Comparison of ENCODE assay signal across 10 cellular contexts in the genomic region with DNA sequence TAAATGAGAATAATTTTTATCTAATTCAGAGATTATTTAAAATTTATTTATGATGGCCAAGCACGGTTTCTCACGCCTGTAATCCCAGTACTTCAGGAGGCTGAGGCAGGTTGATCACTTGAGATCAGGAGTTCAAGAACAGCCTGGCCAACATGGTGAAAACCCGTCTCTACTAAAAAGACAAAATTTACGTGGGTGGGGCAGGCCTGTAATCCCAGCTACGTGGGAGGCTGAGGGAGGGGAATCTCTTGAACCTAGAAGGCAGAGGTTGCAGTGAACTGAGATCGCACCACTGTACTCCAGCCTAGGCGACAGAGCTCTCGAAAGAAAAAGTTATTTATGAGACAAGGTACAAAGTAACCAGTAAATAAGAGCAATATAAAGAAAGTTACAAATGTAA.
"Had no signal": no experiment of that assay in that cellular context is flagged by ENCODE, and none has a peak within 500 bp of the region (broad histone marks: within the 10 kb centered on the region; RNA-seq: fewer than 3 reads in every experiment).

No MANE protein-coding gene starts in this region.

- H3K36me3 ChIP-seq: HAP-1 had no signal

- H3K9me3 ChIP-seq: HAP-1 had no signal

- H3K4me3 ChIP-seq: GM23248, GM23338, HAP-1 had no signal

- FAIRE-seq: H1, H54 had no signal

- ATAC-seq: GM23338, HCT116 had no signal

- H3K4me1 ChIP-seq: HAP-1 had no signal

- DNase-seq: GM23248, GOT3, H9, HCEC 1CT, HFFc6 had no signal

- H3K9ac ChIP-seq: GM23248 had no signal

- H3K4me2 ChIP-seq: GM23338 had no signal

- H2AFZ ChIP-seq: GM23338 had no signal

- H3K27ac ChIP-seq: GM23248 had no signal
